ENCODE assay signal across 11 cellular contexts in genomic region chr5:88836195-88836838, GRCh38. TPM values are rescaled to one million over a fixed set of nuclear protein-coding genes. Genes with fewer than 3 reads are reported as not detected.
DNase-seq lines count a peak whose midpoint lies in the region; ATAC-seq and TF ChIP-seq lines count a peak whose summit lies in the region.
"Had no signal": no experiment of that assay in that cellular context is flagged by ENCODE, and none has a peak within 500 bp of the region (broad histone marks: within the 10 kb centered on the region; RNA-seq: fewer than 3 reads in every experiment).

No MANE protein-coding gene starts in this region.

- no peak for TF ChIP-seq CTCF in HCT116 (IDR thresholded peaks at IDR 0.05 in 2 of 3, conservative IDR thresholded peaks at IDR 0.05 in 1 of 3; ENCODE audit: borderline replicate concordance in 1 of 3, insufficient read depth in 1 of 3, low read depth in 2 of 3, low read length in 2 of 3)
- TF ChIP-seq CTCF in chondrocyte (IDR thresholded peaks at IDR 0.05), result no peak
- no peak for TF ChIP-seq CTCF in liver (IDR thresholded peaks at IDR 0.05; ENCODE audit: low read depth, low read length, missing input control)
- no peak for TF ChIP-seq CTCF in suprapubic skin (IDR thresholded peaks at IDR 0.05)
- no peak for TF ChIP-seq CTCF in Caco-2 (IDR thresholded peaks at IDR 0.05; ENCODE audit: insufficient read depth in 1 of 2, low read depth in 1 of 2, low read length in 1 of 2, severe bottlenecking in 1 of 2, unreplicated experiment in 1 of 2)

- H3K9me3 Mint-ChIP-seq in chondrocyte (ENCODE audit: low read depth) (no peaks in the 10 kb centered on the region), Caco-2 (ENCODE audit: unreplicated experiment) (no peaks in the 10 kb centered on the region)

- no peak overlapping the region for H2AFZ ChIP-seq in HCT116 (ENCODE audit: low read depth, low read length, poor library complexity, severe bottlenecking)

- no peak for TF ChIP-seq RAD21 in HCT116 (IDR thresholded peaks at IDR 0.05; ENCODE audit: low read depth)
- no peak for TF ChIP-seq RAD21 in liver (IDR thresholded peaks at IDR 0.05)

- WGBS in liver, result 51% methylated on average over 5 of the region's 5 CpGs
- 35% methylated on average over 5 of the region's 5 CpGs for WGBS in suprapubic skin

- POLR2A ChIA-PET in HCT116 (lab: Charles Lee), result no interaction called here
- POLR2A ChIA-PET in Caco-2 (lab: Charles Lee), result no interaction called here

- H3K27ac Mint-ChIP-seq in chondrocyte (ENCODE audit: unreplicated experiment), result peak overlapping the region; percentile 77
- no peak overlapping the region for H3K27ac Mint-ChIP-seq in Caco-2 (ENCODE audit: unreplicated experiment)

- no peaks in the 10 kb centered on the region for H4K20me1 ChIP-seq in HCT116 (ENCODE audit: insufficient read depth)

- BruUV-seq in HCT116 (replicated peaks; lab: Mats Ljungman, UMichigan) (no TSS peak), Caco-2 (replicated peaks; lab: Mats Ljungman, UMichigan) (no TSS peak)

- H3K36me3 Mint-ChIP-seq in chondrocyte (ENCODE audit: low read depth) (peaks cover 1% of the 10 kb centered on the region), Caco-2 (ENCODE audit: insufficient read depth, unreplicated experiment) (no peaks in the 10 kb centered on the region)

- no peak for TF ChIP-seq POLR2A in HCT116 (IDR thresholded peaks at IDR 0.05; ENCODE audit: borderline replicate concordance, extremely low read depth, insufficient read depth, insufficient read length)
- no peak for TF ChIP-seq POLR2A in suprapubic skin (IDR thresholded peaks at IDR 0.05)

- peaks cover 22% of the 10 kb centered on the region for H3K4me1 Mint-ChIP-seq in chondrocyte (ENCODE audit: low read depth)
- no peaks in the 10 kb centered on the region for H3K4me1 Mint-ChIP-seq in Caco-2 (ENCODE audit: low read depth, unreplicated experiment)
- H3K4me1 Mint-ChIP-seq: central memory CD8-positive, alpha-beta T cell had no signal

- no peaks in the 10 kb centered on the region for H3K79me2 ChIP-seq in HCT116 (ENCODE audit: insufficient read depth, low read length)

- no peaks in the 10 kb centered on the region for H3K9me3 ChIP-seq in HCT116 (ENCODE audit: control insufficient read depth in 1 of 2, insufficient read depth in 1 of 2, low read depth in 1 of 2, low read length in 2 of 2)
- no peaks in the 10 kb centered on the region for H3K9me3 ChIP-seq in liver (ENCODE audit: control insufficient read depth in 4 of 4, low read length in 3 of 4)
- H3K9me3 ChIP-seq in suprapubic skin, result no peaks in the 10 kb centered on the region
- no peaks in the 10 kb centered on the region for H3K9me3 ChIP-seq in Caco-2

- CTCF ChIA-PET in HCT116 (lab: Charles Lee) (no interaction called here), Caco-2 (lab: Charles Lee) (no interaction called here)

- H3K9me2 ChIP-seq in HCT116 (ENCODE audit: insufficient read depth), result no peaks in the 10 kb centered on the region

- intact Hi-C loops in HCT116 (cut with micrococcal nuclease) (no loop called here), Caco-2 (cut with micrococcal nuclease; ENCODE audit: unreplicated experiment) (no loop called here)

- no peak for DNase-seq in HCT116 (ENCODE audit: low read depth, low spot score)
- no peak for DNase-seq in chondrocyte (ENCODE audit: low spot score)
- DNase-seq in suprapubic skin (ENCODE audit: low spot score in 2 of 2), result no peak
- DNase-seq in Caco-2, result no peak
- no peak for DNase-seq in NCI-H2107 treated with DMSO at 0.1 percent for 48 hours (lab: John Stamatoyannopoulos, UW; ENCODE audit: unreplicated experiment)
- DNase-seq: NCI-H146 had no signal

- H3K4me3 ChIP-seq in HCT116 (replicated peaks in 1 of 2; ENCODE audit: low read depth in 1 of 2, low read length in 2 of 2) (no peak overlapping the region), liver (ENCODE audit: low read depth in 1 of 3, low read length in 3 of 3) (no peak overlapping the region), suprapubic skin (peak overlapping the region; percentile 21), Caco-2 (ENCODE audit: low read depth, low read length) (no peak overlapping the region)

- no peak overlapping the region for H3K27ac ChIP-seq in HCT116 (ENCODE audit: low read depth, low read length)
- H3K27ac ChIP-seq in liver (ENCODE audit: low read depth in 1 of 2, low read length in 2 of 2), result peak overlapping the region; percentile 1 to 53
- peak overlapping the region; percentile 52 for H3K27ac ChIP-seq in suprapubic skin

- no peaks in the 10 kb centered on the region for H3K27me3 ChIP-seq in HCT116 (ENCODE audit: insufficient read depth, low read length)
- H3K27me3 ChIP-seq in liver (ENCODE audit: control insufficient read depth in 4 of 4, insufficient read depth in 4 of 4, low read length in 3 of 4), result no peaks in the 10 kb centered on the region
- no peaks in the 10 kb centered on the region for H3K27me3 ChIP-seq in suprapubic skin
- H3K27me3 ChIP-seq in Caco-2 (replicated peaks; ENCODE audit: control insufficient read depth, insufficient read depth, low read length), result no peaks in the 10 kb centered on the region

- no peaks in the 10 kb centered on the region; a peak in 1 of 4 replicates for H3K4me1 ChIP-seq in HCT116 (ENCODE audit: control insufficient read depth in 1 of 2, insufficient read depth in 2 of 2, low read length in 2 of 2)
- H3K4me1 ChIP-seq in liver (ENCODE audit: control insufficient read depth in 4 of 4, insufficient read depth in 4 of 4, low read length in 3 of 4), result peaks cover 0 to 3% (median 0%) of the 10 kb centered on the region in 4 donors
- peaks cover 14% of the 10 kb centered on the region for H3K4me1 ChIP-seq in suprapubic skin
- H3K4me1 ChIP-seq in Caco-2, result no peaks in the 10 kb centered on the region

- RAD21 ChIA-PET in HCT116 (lab: Charles Lee; ENCODE audit: low non-redundant PET in 1 of 2, low total read pairs in 2 of 2, uncharacterized antibody in 2 of 2, unreplicated experiment in 2 of 2), result no interaction called here

- ATAC-seq in HCT116 (no peak), GM19463 (IDR thresholded peaks at IDR 0.05; ENCODE audit: unreplicated experiment) (no peak), GM19467 (IDR thresholded peaks at IDR 0.05; ENCODE audit: unreplicated experiment) (no peak)
- ATAC-seq: activated CD4-positive, CD25-positive, alpha-beta regulatory T cell treated with anti-CD3 and anti-CD28 coated beads, Interleukin-2, amount 50 U/mL, for 24 hours had no signal

- H3K9ac ChIP-seq in HCT116 (ENCODE audit: low read length) (no peak overlapping the region), liver (ENCODE audit: low read depth in 1 of 2, low read length in 2 of 2) (no peak overlapping the region)

- no peak for TF ChIP-seq EP300 in suprapubic skin (IDR thresholded peaks at IDR 0.05)

- 0 out of 2 replicates have a peak overlapping the region, but pooled peaks have one; percentile 5 for H3K4me2 ChIP-seq in HCT116 (ENCODE audit: low read length)

- H3K36me3 ChIP-seq in HCT116 (ENCODE audit: control insufficient read depth in 1 of 2, insufficient read depth in 2 of 2, low read length in 2 of 2), result no peaks in the 10 kb centered on the region
- no peaks in the 10 kb centered on the region for H3K36me3 ChIP-seq in liver (ENCODE audit: control insufficient read depth in 4 of 4, insufficient read depth in 3 of 4, low read depth in 1 of 4, low read length in 3 of 4)
- H3K36me3 ChIP-seq in suprapubic skin, result no peaks in the 10 kb centered on the region
- H3K36me3 ChIP-seq in Caco-2 (ENCODE audit: control insufficient read depth, insufficient read depth, low read length), result no peaks in the 10 kb centered on the region

- H3K4me3 Mint-ChIP-seq in chondrocyte (ENCODE audit: unreplicated experiment), result no peak overlapping the region
- no peak overlapping the region for H3K4me3 Mint-ChIP-seq in Caco-2 (ENCODE audit: unreplicated experiment)
- H3K4me3 Mint-ChIP-seq: central memory CD8-positive, alpha-beta T cell had no signal

- no peaks in the 10 kb centered on the region for H3K27me3 Mint-ChIP-seq in chondrocyte (ENCODE audit: low read depth)
- H3K27me3 Mint-ChIP-seq in Caco-2 (ENCODE audit: insufficient read depth, unreplicated experiment), result no peaks in the 10 kb centered on the region
- H3K27me3 Mint-ChIP-seq: central memory CD8-positive, alpha-beta T cell had no signal

TF ChIP-seq in HCT116, 20 proteins besides CTCF, POLR2A, EP300 and RAD21 (continues in another document):
- TF ChIP-seq EZH2 (IDR thresholded peaks at IDR 0.05) (no peak), CBX3 (IDR thresholded peaks at IDR 0.05; ENCODE audit: low read depth) (no peak), FOSL1 (IDR thresholded peaks at IDR 0.05; ENCODE audit: low read depth) (no peak), CEBPB (IDR thresholded peaks at IDR 0.05; ENCODE audit: low read depth) (no peak), TCF7L2 (IDR thresholded peaks at IDR 0.05; ENCODE audit: borderline replicate concordance, extremely low read depth, insufficient read depth, insufficient read length) (no peak), SIN3A (IDR thresholded peaks at IDR 0.05; ENCODE audit: low read depth) (no peak), JUND (IDR thresholded peaks at IDR 0.05) (no peak), SP1 (IDR thresholded peaks at IDR 0.05; ENCODE audit: low read depth) (no peak), EGR1 (IDR thresholded peaks at IDR 0.05; ENCODE audit: low read depth) (no peak)

TF ChIP-seq in liver, 16 proteins besides CTCF, POLR2A, EP300 and RAD21 (continues in another document):
- peak; percentile 12 for TF ChIP-seq NR2F2 (IDR thresholded peaks at IDR 0.05)

RNA-seq across cellular contexts. Expression of gene MEF2C, which starts 46.7 kb away (rescaled TPM):
- total RNA-seq in HCT116 (2021; ENCODE audit: unreplicated experiment) (13.0 TPM), chondrocyte (25.4 to 35.7 TPM (median 29.6 TPM) in 3 replicates), liver (10 to 100 TPM in 1 of 2 donors, 1 to 10 TPM in 1; 9.5 to 15.9 TPM), suprapubic skin (10 to 100 TPM in 2 of 4 donors, 1 to 10 TPM in 2; 5.9 to 15.9 (median 10.1) TPM), Caco-2 (2022) (1.5 and 1.9 TPM in 2 replicates)
- 8.0 and 10.7 TPM in 2 replicates for polyA plus RNA-seq in HCT116 (2012)
- polyA plus RNA-seq in liver, result 10 to 100 TPM in 1 of 2 donors, 1 to 10 TPM in 1; 2.8 to 10.8 TPM
